ENCODE assay signal across 29 cellular contexts in genomic region chr1:228194436-228194835, GRCh38. TPM values are rescaled to one million over a fixed set of nuclear protein-coding genes. Genes with fewer than 3 reads are reported as not detected.
"Had no signal": no experiment of that assay in that cellular context is flagged by ENCODE, and none has a peak within 500 bp of the region (broad histone marks: within the 10 kb centered on the region; RNA-seq: fewer than 3 reads in every experiment).

No MANE protein-coding gene starts in this region.

- ATAC-seq: foreskin keratinocyte; heart right ventricle; left lobe of liver; mucosa of descending colon; natural killer cell treated with Interleukin-12 subunit alpha and Interleukin-12 subunit beta and Interleukin-15 and Interleukin-18, amount 100 ng/mL, for 72 hours; sciatic nerve; stimulated activated memory B cell treated with anti-CD40 and anti-IgM and Interleukin-4, amounts not matched to agents 10 μg/mL and 1 μg/mL and 100 μg/mL, for 72 hours; stimulated activated naive CD8-positive, alpha-beta T cell treated with anti-CD3 and anti-CD28 coated beads, Interleukin-15, Interleukin-2, amounts not matched to agents 100 U/mL and 50 U/mL, for 24 hours had no signal

- H3K4me1 ChIP-seq: colonic mucosa, esophagus muscularis mucosa, foreskin keratinocyte, parathyroid adenoma, prostate gland, right atrium auricular region, tibial nerve had no signal

- H3K36me3 ChIP-seq: colonic mucosa, heart right ventricle, prostate gland, right atrium auricular region, thoracic aorta had no signal

- H3K27ac ChIP-seq: colonic mucosa, esophagus muscularis mucosa, foreskin keratinocyte, heart right ventricle, parathyroid adenoma, prostate gland, right atrium auricular region, thoracic aorta, tibial nerve, upper lobe of left lung had no signal

- H3K27me3 ChIP-seq: colonic mucosa, esophagus muscularis mucosa, foreskin keratinocyte, heart right ventricle, right atrium auricular region, tibial nerve, upper lobe of left lung had no signal

- FAIRE-seq: endothelial cell of umbilical vein, keratinocyte, urothelium cell line had no signal

- H3K9me3 ChIP-seq: colonic mucosa, prostate gland had no signal

- H3K4me3 ChIP-seq: colonic mucosa, esophagus muscularis mucosa, heart right ventricle, lung, mucosa of descending colon, prostate gland, right atrium auricular region, smooth muscle cell, thoracic aorta, tibial nerve, upper lobe of left lung had no signal

- H3K9ac ChIP-seq: parathyroid adenoma had no signal

- DNase-seq: colonic mucosa; effector CD8-positive, alpha-beta T cell; foreskin keratinocyte; glutamatergic neuron; heart right ventricle; hippocampal formation; immature natural killer cell; mucosa of descending colon; naive B cell; stimulated activated CD4-positive, alpha-beta T cell treated with anti-CD3 and anti-CD28 coated beads, Interleukin-2, amount 100 ng/mL, for 24 hours; stimulated activated CD4-positive, alpha-beta T cell treated with anti-CD3 and anti-CD28 coated beads, Interleukin-4, amount 100 ng/mL, for 24 hours; stimulated activated naive CD8-positive, alpha-beta T cell treated with anti-CD3 and anti-CD28 coated beads, Interleukin-15, Interleukin-2, amounts not matched to agents 100 U/mL and 50 U/mL, for 24 hours; substantia nigra; upper lobe of left lung had no signal

RNA-seq across cellular contexts. Expression of gene GJC2, which starts 44.7 kb away (rescaled TPM):
- total RNA-seq: smooth muscle cell had no signal
- polyA plus RNA-seq: immature natural killer cell had no signal
